28 cellular contexts compared by ENCODE assay signal in genomic region chr1:13784971-13785370, GRCh38.
A peak's percentile ranks its signal among the peaks of the same experiment; 100 is the strongest.
DNase-seq lines count a peak whose midpoint lies in the region; ATAC-seq and TF ChIP-seq lines count a peak whose summit lies in the region.
"Had no signal": no experiment of that assay in that cellular context is flagged by ENCODE, and none has a peak within 500 bp of the region (broad histone marks: within the 10 kb centered on the region; RNA-seq: fewer than 3 reads in every experiment).

No MANE protein-coding gene starts in this region.

- no peak overlapping the region for H2AFZ ChIP-seq in smooth muscle cell (ENCODE audit: low read depth)
- H2AFZ ChIP-seq: hepatocyte, neural progenitor cell had no signal

- no peak for TF ChIP-seq CTCF in CD8-positive, alpha-beta T cell (IDR thresholded peaks at IDR 0.05)
- TF ChIP-seq CTCF in foreskin keratinocyte (conservative IDR thresholded peaks at IDR 0.05) (no peak), smooth muscle cell (IDR thresholded peaks at IDR 0.05; ENCODE audit: borderline replicate concordance, insufficient read depth, poor library complexity, severe bottlenecking) (no peak)

- ATAC-seq in CD8-positive, alpha-beta T cell: no peak
- ATAC-seq in T-helper 17 cell (no peak), foreskin keratinocyte (peak; percentile 34)
- ATAC-seq: activated CD4-positive, alpha-beta T cell treated with anti-CD3 and anti-CD28 coated beads for 36 hours; HCT116; K562; left ventricle myocardium superior; mucosa of descending colon; upper lobe of right lung had no signal

- CTCF ChIA-PET in CD8-positive, alpha-beta T cell (lab: Charles Lee): no interaction called here

- no peak overlapping the region for H3K27ac ChIP-seq in CD8-positive, alpha-beta T cell (ENCODE audit: low read depth, low read length)
- no peak overlapping the region for H3K27ac ChIP-seq in foreskin keratinocyte
- peak overlapping the region; percentile 34 for H3K27ac ChIP-seq in smooth muscle cell (ENCODE audit: low read depth)
- H3K27ac ChIP-seq: ascending aorta, C4-2B, neural progenitor cell, SK-N-MC, upper lobe of right lung had no signal

- peaks cover 98% of the 10 kb centered on the region for H4K20me1 ChIP-seq in smooth muscle cell (ENCODE audit: low read depth)

- H3K79me2 ChIP-seq in smooth muscle cell (ENCODE audit: low read depth): peaks cover 76% of the 10 kb centered on the region

- H3F3A ChIP-seq in smooth muscle cell (ENCODE audit: low read depth): peaks cover 7% of the 10 kb centered on the region

- H3K9me3 Mint-ChIP-seq in CD8-positive, alpha-beta T cell: no peaks in the 10 kb centered on the region
- H3K9me3 Mint-ChIP-seq: neural progenitor cell; T-helper 1 cell treated with Interleukin-12 subunit alpha and Interleukin-12 subunit beta and Interleukin-4 antibody, amounts not matched to agents 30 μg/mL and 1 μg/mL, for 36 hours had no signal

- peaks cover 18% of the 10 kb centered on the region for H3K36me3 ChIP-seq in CD8-positive, alpha-beta T cell (ENCODE audit: insufficient read depth, low read length)
- H3K36me3 ChIP-seq in smooth muscle cell (ENCODE audit: low read depth): no peaks in the 10 kb centered on the region
- H3K36me3 ChIP-seq: prostate gland had no signal

- POLR2A ChIA-PET in CD8-positive, alpha-beta T cell (lab: Charles Lee): no interaction called here

- H3K4me3 Mint-ChIP-seq in CD8-positive, alpha-beta T cell: no peak overlapping the region
- no peak overlapping the region for H3K4me3 Mint-ChIP-seq in T-helper 17 cell
- H3K4me3 Mint-ChIP-seq: activated CD4-positive, alpha-beta T cell treated with anti-CD3 and anti-CD28 coated beads for 36 hours; neural progenitor cell; T-helper 1 cell treated with Interleukin-12 subunit alpha and Interleukin-12 subunit beta and Interleukin-4 antibody, amounts not matched to agents 30 μg/mL and 1 μg/mL, for 36 hours had no signal

- intact Hi-C loops in CD8-positive, alpha-beta T cell (cut with DNase I, micrococcal nuclease): no loop called here

- H3K4me1 Mint-ChIP-seq in CD8-positive, alpha-beta T cell (ENCODE audit: low read depth): peaks cover 62% of the 10 kb centered on the region
- H3K4me1 Mint-ChIP-seq in T-helper 17 cell: peaks cover 42% of the 10 kb centered on the region

- no peaks in the 10 kb centered on the region for H3K9me3 ChIP-seq in CD8-positive, alpha-beta T cell (ENCODE audit: low read length)
- H3K9me3 ChIP-seq in T-helper 17 cell (ENCODE audit: control insufficient read depth, low read length, poor library complexity, severe bottlenecking): no peaks in the 10 kb centered on the region
- H3K9me3 ChIP-seq in smooth muscle cell (replicated peaks; ENCODE audit: low read depth): no peaks in the 10 kb centered on the region
- H3K9me3 ChIP-seq: ascending aorta, mucosa of descending colon, prostate gland, upper lobe of right lung had no signal

- H3K27me3 Mint-ChIP-seq in CD8-positive, alpha-beta T cell (ENCODE audit: low read depth): no peaks in the 10 kb centered on the region
- no peaks in the 10 kb centered on the region for H3K27me3 Mint-ChIP-seq in T-helper 17 cell
- H3K27me3 Mint-ChIP-seq: activated CD4-positive, alpha-beta T cell treated with anti-CD3 and anti-CD28 coated beads for 36 hours had no signal

- H3K27ac Mint-ChIP-seq in CD8-positive, alpha-beta T cell: peak overlapping the region; percentile 10
- peak overlapping the region; percentile 41 for H3K27ac Mint-ChIP-seq in T-helper 17 cell
- H3K27ac Mint-ChIP-seq: activated CD4-positive, alpha-beta T cell treated with anti-CD3 and anti-CD28 coated beads for 36 hours; neural progenitor cell; T-helper 1 cell treated with Interleukin-12 subunit alpha and Interleukin-12 subunit beta and Interleukin-4 antibody, amounts not matched to agents 30 μg/mL and 1 μg/mL, for 36 hours had no signal

- no peak for DNase-seq in CD8-positive, alpha-beta T cell
- DNase-seq in T-helper 17 cell: no peak
- DNase-seq in foreskin keratinocyte: peak; percentile 18 to 51
- no peak for DNase-seq in smooth muscle cell (lab: John Stamatoyannopoulos, UW; ENCODE audit: unreplicated experiment)
- DNase-seq in putamen (ENCODE audit: low spot score): no peak
- DNase-seq in midbrain (lab: John Stamatoyannopoulos, UW): no peak
- DNase-seq in T1000 (lab: John Stamatoyannopoulos, UW): no peak
- DNase-seq: activated CD4-positive, alpha-beta T cell treated with anti-CD3 and anti-CD28 coated beads for 36 hours; activated naive CD4-positive, alpha-beta T cell treated with anti-CD3 and anti-CD28 coated beads, Interleukin-2, amount 50 U/mL, for 16 hours; central memory CD4-positive, alpha-beta T cell; left ventricle myocardium superior; MM.1S; mucosa of descending colon; NCI-H1417; NCI-H2081 treated with DMSO at 0.1 percent for 48 hours; NCI-H345; NCI-H748 treated with DMSO at 0.1 percent for 48 hours; RPMI8226; upper lobe of right lung had no signal

- H3K4me2 ChIP-seq in smooth muscle cell: peak overlapping the region; percentile 38
- H3K4me2 ChIP-seq: hepatocyte, neural progenitor cell had no signal

- 34% methylated on average over 5 of the region's 5 CpGs for WGBS in smooth muscle cell (ENCODE audit: low lambda C conversion rate)

- H3K27me3 ChIP-seq in CD8-positive, alpha-beta T cell (ENCODE audit: insufficient read depth, low read length): no peaks in the 10 kb centered on the region
- H3K27me3 ChIP-seq in foreskin keratinocyte (no peaks in the 10 kb centered on the region), smooth muscle cell (ENCODE audit: low read depth) (no peaks in the 10 kb centered on the region)
- H3K27me3 ChIP-seq: ascending aorta, hepatocyte, neural progenitor cell, upper lobe of right lung had no signal

- peaks cover 5% of the 10 kb centered on the region for H3K4me1 ChIP-seq in CD8-positive, alpha-beta T cell (ENCODE audit: insufficient read depth, low read length)
- peaks cover 7% of the 10 kb centered on the region for H3K4me1 ChIP-seq in foreskin keratinocyte
- peaks cover 8% of the 10 kb centered on the region for H3K4me1 ChIP-seq in smooth muscle cell (ENCODE audit: low read depth)
- H3K4me1 ChIP-seq: neural progenitor cell, upper lobe of right lung had no signal

- peak overlapping the region; percentile 4 for H3K9ac ChIP-seq in smooth muscle cell (ENCODE audit: low read depth)
- H3K9ac ChIP-seq: neural progenitor cell had no signal

- no peak overlapping the region for H3K4me3 ChIP-seq in CD8-positive, alpha-beta T cell (ENCODE audit: low read depth, low read length)
- H3K4me3 ChIP-seq in smooth muscle cell: no peak overlapping the region
- H3K4me3 ChIP-seq: ascending aorta, hepatocyte, K562, mucosa of descending colon, neural progenitor cell, prostate gland, SK-N-MC, upper lobe of right lung had no signal

- H3K36me3 Mint-ChIP-seq in CD8-positive, alpha-beta T cell: peaks cover 36% of the 10 kb centered on the region
- H3K36me3 Mint-ChIP-seq in T-helper 17 cell (ENCODE audit: low read depth): peaks cover 2% of the 10 kb centered on the region

Comparison
In these comparisons a context has a peak if more than half of its experiments do, and no peak if none do; other contexts are left out.
1. DNase-seq: peak in foreskin keratinocyte (2 of 2); none in CD8-positive, alpha-beta T cell (0 of 7), T-helper 17 cell (0 of 3), smooth muscle cell (single experiment), putamen (single experiment), midbrain (single experiment) and T1000 (single experiment).